Comparison of ENCODE assay signal across 15 cellular contexts in the genomic region with DNA sequence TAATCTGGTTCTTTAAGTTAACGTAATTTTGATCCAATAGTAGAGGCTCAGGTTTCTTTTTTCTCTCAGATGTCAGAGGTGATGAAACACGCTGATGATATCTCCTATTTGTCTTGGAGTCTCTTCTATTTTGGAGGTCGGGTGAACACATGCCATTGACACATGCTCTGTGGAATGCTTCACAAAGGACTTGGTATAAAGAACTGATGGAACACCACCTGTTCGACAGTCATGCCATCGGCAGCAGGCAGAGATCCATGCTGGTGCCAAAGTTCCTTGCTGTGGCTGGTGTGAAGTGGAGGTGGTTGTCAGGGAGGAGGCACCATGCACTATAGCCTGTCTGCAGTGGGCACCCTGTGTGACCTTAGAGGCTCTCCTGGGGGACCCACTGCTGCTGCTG.
A peak's percentile ranks its signal among the peaks of the same experiment; 100 is the strongest.
DNase-seq lines count a peak whose midpoint lies in the region; ATAC-seq and TF ChIP-seq lines count a peak whose summit lies in the region.
"Had no signal": no experiment of that assay in that cellular context is flagged by ENCODE, and none has a peak within 500 bp of the region (broad histone marks: within the 10 kb centered on the region; RNA-seq: fewer than 3 reads in every experiment).

No MANE protein-coding gene starts in this region.

- H3K4me3 ChIP-seq in RWPE2 (ENCODE audit: severe bottlenecking) = no peak overlapping the region
- H3K4me3 ChIP-seq in trophoblast cell (ENCODE audit: low read depth, low read length) = no peak overlapping the region
- H3K4me3 ChIP-seq in SK-N-SH (ENCODE audit: low read depth in 2 of 2, low read length in 1 of 2) = no peak overlapping the region

- no peak overlapping the region for H3K14ac ChIP-seq in trophoblast cell (ENCODE audit: low read length)

- no peaks in the 10 kb centered on the region for H3K9me3 Mint-ChIP-seq in stimulated activated effector memory CD8-positive, alpha-beta T cell treated with anti-CD3 and anti-CD28 coated beads, Interleukin-12 subunit alpha, Interleukin-12 subunit beta, amount 100 ng/mL, for 72 hours
- H3K9me3 Mint-ChIP-seq: CD4-positive, alpha-beta T cell had no signal

- H3K4me1 Mint-ChIP-seq in stimulated activated effector memory CD8-positive, alpha-beta T cell treated with anti-CD3 and anti-CD28 coated beads, Interleukin-12 subunit alpha, Interleukin-12 subunit beta, amount 100 ng/mL, for 72 hours = no peaks in the 10 kb centered on the region
- H3K4me1 Mint-ChIP-seq: B cell, H9 had no signal

- H3K36me3 Mint-ChIP-seq in stimulated activated effector memory CD8-positive, alpha-beta T cell treated with anti-CD3 and anti-CD28 coated beads, Interleukin-12 subunit alpha, Interleukin-12 subunit beta, amount 100 ng/mL, for 72 hours = peaks cover 62% of the 10 kb centered on the region

- H2BK12ac ChIP-seq in trophoblast cell (ENCODE audit: low read length) = no peak overlapping the region

- no peak overlapping the region for H2BK120ac ChIP-seq in trophoblast cell (ENCODE audit: insufficient read depth, low read length, poor library complexity)

- H3K27me3 ChIP-seq in RWPE2 (ENCODE audit: insufficient read depth, poor library complexity, severe bottlenecking) (no peaks in the 10 kb centered on the region), trophoblast cell (ENCODE audit: insufficient read depth, low read length) (no peaks in the 10 kb centered on the region), SK-N-SH (ENCODE audit: insufficient read depth) (no peaks in the 10 kb centered on the region)

- POLR2A ChIA-PET in SK-N-SH (lab: Yijun Ruan, JAX) = no interaction called here

- H3K4me3 Mint-ChIP-seq in stimulated activated effector memory CD8-positive, alpha-beta T cell treated with anti-CD3 and anti-CD28 coated beads, Interleukin-12 subunit alpha, Interleukin-12 subunit beta, amount 100 ng/mL, for 72 hours = no peak overlapping the region
- H3K4me3 Mint-ChIP-seq: B cell; CD4-positive, alpha-beta T cell; H9 had no signal

- no peaks in the 10 kb centered on the region for H4K20me1 ChIP-seq in SK-N-SH (ENCODE audit: insufficient read depth)

- no peak overlapping the region for H4K12ac ChIP-seq in trophoblast cell (ENCODE audit: low read depth, low read length)

- no peak overlapping the region for H3K23ac ChIP-seq in trophoblast cell (ENCODE audit: low read length)

- H2AFZ ChIP-seq in trophoblast cell (ENCODE audit: insufficient read depth, low read length, poor library complexity) (no peak overlapping the region), SK-N-SH (ENCODE audit: low read depth) (no peak overlapping the region)

- H3K27ac ChIP-seq in RWPE2 (ENCODE audit: poor library complexity, severe bottlenecking) = no peak overlapping the region
- no peak overlapping the region for H3K27ac ChIP-seq in trophoblast cell (ENCODE audit: low read depth, low read length)
- no peak overlapping the region for H3K27ac ChIP-seq in SK-N-SH (ENCODE audit: low read depth in 2 of 2, low read length in 1 of 2)

- H3K4me2 ChIP-seq in trophoblast cell (ENCODE audit: low read length) (no peak overlapping the region), SK-N-SH (no peak overlapping the region)

- DNase-seq in Ammon's horn (ENCODE audit: low spot score) (peak; percentile 41), RWPE2 (ENCODE audit: low spot score) (no peak), trophoblast cell (peak; percentile 50 to 66), SK-N-SH (no peak)
- no peak for DNase-seq in stimulated activated effector memory CD8-positive, alpha-beta T cell treated with anti-CD3 and anti-CD28 coated beads, Interleukin-12 subunit alpha, Interleukin-12 subunit beta, amount 100 ng/mL, for 72 hours (ENCODE audit: low spot score in 2 of 2)
- DNase-seq in stimulated activated CD4-positive, alpha-beta T cell treated with anti-CD3 and anti-CD28 coated beads, Interleukin-4, amount 100 ng/mL, for 1 hour = no peak
- DNase-seq: ACHN; C1 segment of cervical spinal cord; CD4-positive, alpha-beta T cell; DMS79; GOT3; H9; IMR-90 had no signal

- H3K4me1 ChIP-seq in RWPE2 (ENCODE audit: insufficient read depth, poor library complexity, severe bottlenecking) (no peaks in the 10 kb centered on the region), trophoblast cell (ENCODE audit: control insufficient read depth in 1 of 2, insufficient read depth in 2 of 2, low read length in 2 of 2) (no peaks in the 10 kb centered on the region), SK-N-SH (ENCODE audit: control insufficient read depth in 1 of 2, insufficient read depth in 2 of 2, low read depth in 1 of 2, low read length in 1 of 2) (no peaks in the 10 kb centered on the region)

- no peak overlapping the region for H4K91ac ChIP-seq in trophoblast cell (ENCODE audit: low read depth, low read length)

- H3F3A ChIP-seq in SK-N-SH (replicated peaks; ENCODE audit: insufficient read depth) = no peaks in the 10 kb centered on the region

- TF ChIP-seq CTCF in RWPE2 (IDR thresholded peaks at IDR 0.05; ENCODE audit: poor library complexity, severe bottlenecking) (no peak), SK-N-SH (IDR thresholded peaks at IDR 0.05) (no peak)

- H3K79me2 ChIP-seq in trophoblast cell (ENCODE audit: control insufficient read depth, insufficient read depth, low read length, poor library complexity) = no peaks in the 10 kb centered on the region
- no peaks in the 10 kb centered on the region for H3K79me2 ChIP-seq in SK-N-SH (ENCODE audit: insufficient read depth)

- H3K27ac Mint-ChIP-seq in stimulated activated effector memory CD8-positive, alpha-beta T cell treated with anti-CD3 and anti-CD28 coated beads, Interleukin-12 subunit alpha, Interleukin-12 subunit beta, amount 100 ng/mL, for 72 hours = peak overlapping the region; percentile 15
- H3K27ac Mint-ChIP-seq: B cell; CD4-positive, alpha-beta T cell; H9 had no signal

- CTCF ChIA-PET in SK-N-SH (lab: Yijun Ruan, JAX) = no interaction called here

- TF ChIP-seq EP300 in SK-N-SH (IDR thresholded peaks at IDR 0.05; ENCODE audit: borderline replicate concordance in 1 of 2, low read depth in 1 of 2, low read length in 1 of 2) = no peak

- H3K36me3 ChIP-seq in RWPE2 (ENCODE audit: low read depth) = no peaks in the 10 kb centered on the region
- H3K36me3 ChIP-seq in trophoblast cell (ENCODE audit: control insufficient read depth in 1 of 2, insufficient read depth in 2 of 2, low read length in 2 of 2) = no peaks in the 10 kb centered on the region
- H3K36me3 ChIP-seq in SK-N-SH (replicated peaks in 1 of 2; ENCODE audit: control insufficient read depth in 1 of 2, insufficient read depth in 2 of 2, low read length in 1 of 2) = no peaks in the 10 kb centered on the region

- TF ChIP-seq RAD21 in SK-N-SH (IDR thresholded peaks at IDR 0.05; ENCODE audit: low read length) = no peak

- H3K9me3 ChIP-seq in RWPE2 (ENCODE audit: severe bottlenecking) (no peaks in the 10 kb centered on the region), trophoblast cell (ENCODE audit: insufficient read depth, low read depth, low read length) (peaks cover 2% of the 10 kb centered on the region), SK-N-SH (no peaks in the 10 kb centered on the region)

- H3K9ac ChIP-seq in trophoblast cell (ENCODE audit: low read length) (no peak overlapping the region), SK-N-SH (no peak overlapping the region)

- no peak overlapping the region for H3K4ac ChIP-seq in trophoblast cell (ENCODE audit: low read depth, low read length)

- H4K8ac ChIP-seq in trophoblast cell (ENCODE audit: low read depth, low read length) = no peak overlapping the region

- WGBS in trophoblast cell (ENCODE audit: extremely low coverage, insufficient coverage, insufficient read length) = no CpG with 5 or more reads among the region's 5 CpGs
- WGBS in SK-N-SH (ENCODE audit: low lambda C conversion rate) = 52% methylated on average over 5 of the region's 5 CpGs

- H3K18ac ChIP-seq in trophoblast cell (ENCODE audit: low read length) = no peak overlapping the region

- H3K79me1 ChIP-seq in trophoblast cell (ENCODE audit: low read length) = no peaks in the 10 kb centered on the region

- no peak overlapping the region for H2AK5ac ChIP-seq in trophoblast cell (ENCODE audit: low read length)

- H3K9me2 ChIP-seq in SK-N-SH = no peaks in the 10 kb centered on the region

- ATAC-seq in RWPE2 (ENCODE audit: low read depth) (peak; percentile 23; the same call in 1 of the 3 replicates), GM18907 (IDR thresholded peaks at IDR 0.05; ENCODE audit: unreplicated experiment) (no peak)
- no peak for ATAC-seq in stimulated activated effector memory CD8-positive, alpha-beta T cell treated with anti-CD3 and anti-CD28 coated beads, Interleukin-12 subunit alpha, Interleukin-12 subunit beta, amount 100 ng/mL, for 72 hours

- H2BK5ac ChIP-seq in trophoblast cell (ENCODE audit: low read depth, low read length, poor library complexity) = no peak overlapping the region

TF ChIP-seq in SK-N-SH, 30 proteins besides CTCF, POLR2A, EP300 and RAD21 (continues in another document):
- no peak for TF ChIP-seq TEAD4 (IDR thresholded peaks at IDR 0.05; ENCODE audit: borderline replicate concordance, insufficient read depth)
- no peak for TF ChIP-seq ELF1 (IDR thresholded peaks at IDR 0.05)
- TF ChIP-seq FOSL2 (IDR thresholded peaks at IDR 0.05; ENCODE audit: borderline replicate concordance, low read depth) = no peak
- TF ChIP-seq, protein P1, sequence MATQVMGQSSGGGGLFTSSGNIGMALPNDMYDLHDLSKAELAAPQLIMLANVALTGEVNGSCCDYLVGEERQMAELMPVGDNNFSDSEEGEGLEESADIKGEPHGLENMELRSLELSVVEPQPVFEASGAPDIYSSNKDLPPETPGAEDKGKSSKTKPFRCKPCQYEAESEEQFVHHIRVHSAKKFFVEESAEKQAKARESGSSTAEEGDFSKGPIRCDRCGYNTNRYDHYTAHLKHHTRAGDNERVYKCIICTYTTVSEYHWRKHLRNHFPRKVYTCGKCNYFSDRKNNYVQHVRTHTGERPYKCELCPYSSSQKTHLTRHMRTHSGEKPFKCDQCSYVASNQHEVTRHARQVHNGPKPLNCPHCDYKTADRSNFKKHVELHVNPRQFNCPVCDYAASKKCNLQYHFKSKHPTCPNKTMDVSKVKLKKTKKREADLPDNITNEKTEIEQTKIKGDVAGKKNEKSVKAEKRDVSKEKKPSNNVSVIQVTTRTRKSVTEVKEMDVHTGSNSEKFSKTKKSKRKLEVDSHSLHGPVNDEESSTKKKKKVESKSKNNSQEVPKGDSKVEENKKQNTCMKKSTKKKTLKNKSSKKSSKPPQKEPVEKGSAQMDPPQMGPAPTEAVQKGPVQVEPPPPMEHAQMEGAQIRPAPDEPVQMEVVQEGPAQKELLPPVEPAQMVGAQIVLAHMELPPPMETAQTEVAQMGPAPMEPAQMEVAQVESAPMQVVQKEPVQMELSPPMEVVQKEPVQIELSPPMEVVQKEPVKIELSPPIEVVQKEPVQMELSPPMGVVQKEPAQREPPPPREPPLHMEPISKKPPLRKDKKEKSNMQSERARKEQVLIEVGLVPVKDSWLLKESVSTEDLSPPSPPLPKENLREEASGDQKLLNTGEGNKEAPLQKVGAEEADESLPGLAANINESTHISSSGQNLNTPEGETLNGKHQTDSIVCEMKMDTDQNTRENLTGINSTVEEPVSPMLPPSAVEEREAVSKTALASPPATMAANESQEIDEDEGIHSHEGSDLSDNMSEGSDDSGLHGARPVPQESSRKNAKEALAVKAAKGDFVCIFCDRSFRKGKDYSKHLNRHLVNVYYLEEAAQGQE (IDR thresholded peaks at IDR 0.05; ENCODE audit: low read depth, low read length) = no peak

Comparison
In these comparisons a context has a peak if more than half of its experiments do, and no peak if none do; other contexts are left out.
1. DNase-seq: peak in Ammon's horn (single experiment) and trophoblast cell (2 of 2); none in RWPE2 (single experiment), stimulated activated effector memory CD8-positive, alpha-beta T cell treated with anti-CD3 and anti-CD28 coated beads, Interleukin-12 subunit alpha, Interleukin-12 subunit beta, amount 100 ng/mL, for 72 hours (0 of 2), stimulated activated CD4-positive, alpha-beta T cell treated with anti-CD3 and anti-CD28 coated beads, Interleukin-4, amount 100 ng/mL, for 1 hour (single experiment) and SK-N-SH (single experiment).